1 cellular context compared by ENCODE assay signal in the genomic region with DNA sequence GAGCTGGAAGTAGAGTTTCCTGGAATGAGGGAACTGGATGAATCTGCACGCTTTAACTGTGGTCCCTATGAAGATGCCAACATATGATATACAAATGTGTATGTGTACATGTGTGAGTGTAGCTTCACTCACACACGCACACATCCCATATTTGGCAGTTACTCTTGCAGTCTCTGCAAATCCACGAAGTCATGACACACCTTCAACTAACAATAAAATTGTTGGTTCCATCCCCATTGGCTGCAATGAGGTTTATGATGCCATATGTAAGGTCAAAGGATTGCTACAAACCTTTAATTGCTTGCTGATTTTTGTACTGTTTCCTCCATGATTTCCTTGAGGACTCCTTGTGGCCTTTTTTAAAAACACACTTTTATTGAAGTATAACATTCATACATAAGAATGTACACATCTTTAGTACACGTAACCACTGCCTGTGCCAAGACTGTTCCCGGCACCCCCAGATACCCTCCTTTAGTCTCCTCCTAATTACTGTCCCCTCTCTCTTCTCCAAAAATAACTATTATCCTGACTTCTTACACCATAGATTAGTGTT.
TF ChIP-seq lines count a peak whose summit lies in the region.

No MANE protein-coding gene starts in this region.

TF ChIP-seq in A549, 52 proteins besides CTCF, POLR2A, EP300 and RAD21 (continued from another document):
- no peak for TF ChIP-seq POLR2AphosphoS2 (conservative IDR thresholded peaks at IDR 0.05; ENCODE audit: low read length)
